36 cellular contexts compared by ENCODE assay signal in genomic region chr1:238115852-238116251, GRCh38.
"Had no signal": no experiment of that assay in that cellular context is flagged by ENCODE, and none has a peak within 500 bp of the region (broad histone marks: within the 10 kb centered on the region; RNA-seq: fewer than 3 reads in every experiment).

No MANE protein-coding gene starts in this region.

- H3K27me3 Mint-ChIP-seq: activated B cell treated with CpG ODN at 0.5 μM for 24 hours; activated CD4-positive, alpha-beta memory T cell treated with anti-CD3 and anti-CD28 coated beads for 36 hours; activated CD4-positive, alpha-beta T cell treated with anti-CD3 and anti-CD28 coated beads, Interleukin-2, amount 10 ng/mL, durations not matched to agents 24 days and 14 days; activated CD8-positive, alpha-beta memory T cell treated with anti-CD3 and anti-CD28 coated beads, Interleukin-2, amount 10 ng/mL, durations not matched to agents 7 days and 5 days; activated CD8-positive, alpha-beta T cell treated with anti-CD3 and anti-CD28 coated beads for 36 hours; activated naive CD4-positive, alpha-beta T cell treated with anti-CD3 and anti-CD28 coated beads, Interleukin-2, amount 10 ng/mL, durations not matched to agents 7 days and 5 days; activated naive CD4-positive, alpha-beta T cell treated with anti-CD3 and anti-CD28 coated beads, Interleukin-2, amount 50 U/mL, for 24 hours; activated naive CD8-positive, alpha-beta T cell; activated naive CD8-positive, alpha-beta T cell treated with anti-CD3 and anti-CD28 coated beads, Interleukin-2, amount 10 ng/mL, durations not matched to agents 7 days and 5 days; activated naive CD8-positive, alpha-beta T cell treated with anti-CD3 and anti-CD28 coated beads, Interleukin-2, amount 50 U/mL, for 24 hours; activated T-cell treated with anti-CD3 and anti-CD28 coated beads, Interleukin-2, amount 50 U/mL, for 24 hours; brain; central memory CD8-positive, alpha-beta T cell; T-cell had no signal

- H3K9me3 ChIP-seq: ascending aorta had no signal

- H3K27ac ChIP-seq: ascending aorta, cardiac muscle cell, VCaP had no signal

- H3K36me3 Mint-ChIP-seq: activated CD4-positive, alpha-beta memory T cell treated with anti-CD3 and anti-CD28 coated beads for 36 hours; activated CD8-positive, alpha-beta memory T cell treated with anti-CD3 and anti-CD28 coated beads, Interleukin-2, amount 10 ng/mL, durations not matched to agents 7 days and 5 days; activated naive CD4-positive, alpha-beta T cell treated with anti-CD3 and anti-CD28 coated beads, Interleukin-2, amount 10 ng/mL, durations not matched to agents 7 days and 5 days; activated naive CD4-positive, alpha-beta T cell treated with anti-CD3 and anti-CD28 coated beads, Interleukin-2, amount 50 U/mL, for 24 hours; activated naive CD8-positive, alpha-beta T cell; activated naive CD8-positive, alpha-beta T cell treated with anti-CD3 and anti-CD28 coated beads, Interleukin-2, amount 10 ng/mL, durations not matched to agents 7 days and 5 days; brain; T-cell had no signal

- H3K27ac Mint-ChIP-seq: activated B cell treated with CpG ODN at 0.5 μM for 24 hours; activated CD4-positive, alpha-beta memory T cell treated with anti-CD3 and anti-CD28 coated beads for 36 hours; activated CD4-positive, alpha-beta T cell treated with anti-CD3 and anti-CD28 coated beads, Interleukin-2, amount 10 ng/mL, durations not matched to agents 24 days and 14 days; activated CD8-positive, alpha-beta memory T cell treated with anti-CD3 and anti-CD28 coated beads, Interleukin-2, amount 10 ng/mL, durations not matched to agents 7 days and 5 days; activated CD8-positive, alpha-beta T cell treated with anti-CD3 and anti-CD28 coated beads for 36 hours; activated naive CD4-positive, alpha-beta T cell treated with anti-CD3 and anti-CD28 coated beads, Interleukin-2, amount 10 ng/mL, durations not matched to agents 7 days and 5 days; activated naive CD4-positive, alpha-beta T cell treated with anti-CD3 and anti-CD28 coated beads, Interleukin-2, amount 50 U/mL, for 24 hours; activated naive CD8-positive, alpha-beta T cell; activated naive CD8-positive, alpha-beta T cell treated with anti-CD3 and anti-CD28 coated beads, Interleukin-2, amount 10 ng/mL, durations not matched to agents 7 days and 5 days; activated naive CD8-positive, alpha-beta T cell treated with anti-CD3 and anti-CD28 coated beads, Interleukin-2, amount 50 U/mL, for 24 hours; activated T-cell treated with anti-CD3 and anti-CD28 coated beads, Interleukin-2, amount 50 U/mL, for 24 hours; activated T-helper 2 cell treated with anti-CD3 and anti-CD28 coated beads, Interferon-gamma antibody, Interleukin-2, Interleukin-4, amounts not matched to agents 10 μg/mL and 5 μg/mL and 100 μg/mL, durations not matched to agents 14 hours and 24 hours and 36 hours; brain; T-cell; T-helper 2 cell treated with Interferon-gamma antibody and Interleukin-4, amounts not matched to agents 5 μg/mL and 100 μg/mL, for 36 hours had no signal

- H3K4me3 Mint-ChIP-seq: activated B cell treated with CpG ODN at 0.5 μM for 24 hours; activated CD4-positive, alpha-beta memory T cell treated with anti-CD3 and anti-CD28 coated beads for 36 hours; activated CD4-positive, alpha-beta T cell treated with anti-CD3 and anti-CD28 coated beads, Interleukin-2, amount 10 ng/mL, durations not matched to agents 24 days and 14 days; activated CD8-positive, alpha-beta memory T cell treated with anti-CD3 and anti-CD28 coated beads, Interleukin-2, amount 10 ng/mL, durations not matched to agents 7 days and 5 days; activated CD8-positive, alpha-beta T cell treated with anti-CD3 and anti-CD28 coated beads for 36 hours; activated naive CD4-positive, alpha-beta T cell treated with anti-CD3 and anti-CD28 coated beads, Interleukin-2, amount 10 ng/mL, durations not matched to agents 7 days and 5 days; activated naive CD4-positive, alpha-beta T cell treated with anti-CD3 and anti-CD28 coated beads, Interleukin-2, amount 50 U/mL, for 24 hours; activated naive CD8-positive, alpha-beta T cell; activated naive CD8-positive, alpha-beta T cell treated with anti-CD3 and anti-CD28 coated beads, Interleukin-2, amount 10 ng/mL, durations not matched to agents 7 days and 5 days; activated naive CD8-positive, alpha-beta T cell treated with anti-CD3 and anti-CD28 coated beads, Interleukin-2, amount 50 U/mL, for 24 hours; activated T-cell treated with anti-CD3 and anti-CD28 coated beads, Interleukin-2, amount 50 U/mL, for 24 hours; brain; central memory CD8-positive, alpha-beta T cell; T-cell; T-helper 2 cell treated with Interferon-gamma antibody and Interleukin-4, amounts not matched to agents 5 μg/mL and 100 μg/mL, for 36 hours had no signal

- DNase-seq: activated B cell treated with CpG ODN at 0.5 μM for 24 hours; activated CD4-positive, alpha-beta memory T cell treated with anti-CD3 and anti-CD28 coated beads for 36 hours; activated CD4-positive, alpha-beta T cell treated with anti-CD3 and anti-CD28 coated beads for 4 hours; activated CD4-positive, alpha-beta T cell treated with anti-CD3 and anti-CD28 coated beads, Interleukin-2, amount 10 ng/mL, durations not matched to agents 24 days and 14 days; activated CD4-positive, alpha-beta T cell treated with anti-CD3 and anti-CD28 coated beads, Interleukin-2, amount 50 U/mL, for 1 hour; activated CD4-positive, alpha-beta T cell treated with anti-CD3 and anti-CD28 coated beads, Interleukin-2, amount 50 U/mL, for 4 hours; activated CD4-positive, CD25-positive, alpha-beta regulatory T cell treated with anti-CD3 and anti-CD28 coated beads, Interleukin-2, amount 50 U/mL, for 72 hours; activated CD8-positive, alpha-beta memory T cell treated with anti-CD3 and anti-CD28 coated beads, Interleukin-2, amount 10 ng/mL, durations not matched to agents 7 days and 5 days; activated CD8-positive, alpha-beta memory T cell treated with anti-CD3 and anti-CD28 coated beads, Interleukin-2, amount 50 U/mL, for 48 hours; activated CD8-positive, alpha-beta T cell treated with anti-CD3 and anti-CD28 coated beads for 36 hours; activated effector memory CD4-positive, alpha-beta T cell treated with Interleukin-2 at 50 U/mL for 16 hours; activated gamma-delta T cell; activated naive CD4-positive, alpha-beta T cell treated with anti-CD3 and anti-CD28 coated beads, Interleukin-2, amount 10 ng/mL, durations not matched to agents 7 days and 5 days; activated naive CD4-positive, alpha-beta T cell treated with Interleukin-2 at 50 U/mL for 16 hours; activated naive CD8-positive, alpha-beta T cell treated with anti-CD3 and anti-CD28 coated beads, Interleukin-2, amount 10 ng/mL, durations not matched to agents 7 days and 5 days; activated naive CD8-positive, alpha-beta T cell treated with anti-CD3 and anti-CD28 coated beads, Interleukin-2, amount 50 U/mL, for 24 hours; activated T-cell treated with anti-CD3 and anti-CD28 coated beads, Interleukin-2, amount 50 U/mL, for 24 hours; activated T-cell treated with anti-CD3 and anti-CD28 coated beads, Interleukin-2, amount 50 U/mL, for 48 hours; amygdala; anterior cingulate cortex; caudate nucleus; cerebellar nuclear complex; T-cell; T-helper 2 cell; T-helper 9 cell had no signal

- H3K36me3 ChIP-seq: ascending aorta, cardiac muscle cell had no signal

- H3K4me1 Mint-ChIP-seq: activated B cell treated with CpG ODN at 0.5 μM for 24 hours; activated CD4-positive, alpha-beta T cell treated with anti-CD3 and anti-CD28 coated beads, Interleukin-2, amount 10 ng/mL, durations not matched to agents 24 days and 14 days; activated CD8-positive, alpha-beta memory T cell treated with anti-CD3 and anti-CD28 coated beads, Interleukin-2, amount 10 ng/mL, durations not matched to agents 7 days and 5 days; activated naive CD4-positive, alpha-beta T cell treated with anti-CD3 and anti-CD28 coated beads, Interleukin-2, amount 10 ng/mL, durations not matched to agents 7 days and 5 days; activated naive CD4-positive, alpha-beta T cell treated with anti-CD3 and anti-CD28 coated beads, Interleukin-2, amount 50 U/mL, for 24 hours; activated naive CD8-positive, alpha-beta T cell treated with anti-CD3 and anti-CD28 coated beads, Interleukin-2, amount 10 ng/mL, durations not matched to agents 7 days and 5 days; activated naive CD8-positive, alpha-beta T cell treated with anti-CD3 and anti-CD28 coated beads, Interleukin-2, amount 50 U/mL, for 24 hours; central memory CD8-positive, alpha-beta T cell; T-cell had no signal

- H3K27me3 ChIP-seq: ascending aorta, cardiac muscle cell had no signal

- H3K9me3 Mint-ChIP-seq: activated B cell treated with CpG ODN at 0.5 μM for 24 hours; activated CD4-positive, alpha-beta memory T cell treated with anti-CD3 and anti-CD28 coated beads for 36 hours; activated CD8-positive, alpha-beta T cell treated with anti-CD3 and anti-CD28 coated beads for 36 hours; activated naive CD4-positive, alpha-beta T cell treated with anti-CD3 and anti-CD28 coated beads, Interleukin-2, amount 50 U/mL, for 24 hours; activated naive CD8-positive, alpha-beta T cell treated with anti-CD3 and anti-CD28 coated beads, Interleukin-2, amount 10 ng/mL, durations not matched to agents 7 days and 5 days; activated naive CD8-positive, alpha-beta T cell treated with anti-CD3 and anti-CD28 coated beads, Interleukin-2, amount 50 U/mL, for 24 hours; activated T-cell treated with anti-CD3 and anti-CD28 coated beads, Interleukin-2, amount 50 U/mL, for 24 hours; brain had no signal

- H3K4me1 ChIP-seq: ascending aorta had no signal

- H3K4me3 ChIP-seq: ascending aorta, cardiac muscle cell had no signal

- ATAC-seq: activated CD8-positive, alpha-beta memory T cell treated with anti-CD3 and anti-CD28 coated beads, Interleukin-2, amount 10 ng/mL, durations not matched to agents 7 days and 5 days; activated CD8-positive, alpha-beta T cell treated with anti-CD3 and anti-CD28 coated beads for 36 hours; activated naive CD8-positive, alpha-beta T cell treated with anti-CD3 and anti-CD28 coated beads, Interleukin-2, amount 50 U/mL, for 24 hours; T-cell had no signal

- FAIRE-seq: bronchial epithelial cell, TTC549 had no signal
